ENCODE assay signal across 26 cellular contexts in genomic region chr22:32395107-32395506, GRCh38. TPM values are rescaled to one million over a fixed set of nuclear protein-coding genes. Genes with fewer than 3 reads are reported as not detected.
"Had no signal": no experiment of that assay in that cellular context is flagged by ENCODE, and none has a peak within 500 bp of the region (broad histone marks: within the 10 kb centered on the region; RNA-seq: fewer than 3 reads in every experiment).

No MANE protein-coding gene starts in this region.

- H3K4me2 ChIP-seq: smooth muscle cell had no signal

- H3K4me1 ChIP-seq: colonic mucosa, esophagus squamous epithelium, gastrocnemius medialis, left ventricle myocardium inferior, sigmoid colon, upper lobe of right lung had no signal

- H3K4me1 Mint-ChIP-seq: activated B cell treated with CpG ODN at 0.5 μM for 24 hours had no signal

- H3K4me3 ChIP-seq: colonic mucosa, esophagus squamous epithelium, gastrocnemius medialis, left ventricle myocardium inferior, sigmoid colon, smooth muscle cell, thyroid gland, upper lobe of right lung had no signal

- H3K4me3 Mint-ChIP-seq: activated B cell treated with CpG ODN at 0.5 μM for 24 hours; naive thymus-derived CD8-positive, alpha-beta T cell; T-helper 1 cell treated with Interleukin-12 subunit alpha and Interleukin-12 subunit beta and Interleukin-4 antibody, amounts not matched to agents 30 μg/mL and 1 μg/mL, for 36 hours had no signal

- ATAC-seq: gastrocnemius medialis; naive thymus-derived CD8-positive, alpha-beta T cell; upper lobe of right lung had no signal

- H3K27ac Mint-ChIP-seq: activated B cell treated with CpG ODN at 0.5 μM for 24 hours; T-helper 1 cell treated with Interleukin-12 subunit alpha and Interleukin-12 subunit beta and Interleukin-4 antibody, amounts not matched to agents 30 μg/mL and 1 μg/mL, for 36 hours had no signal

- H3K27me3 Mint-ChIP-seq: activated B cell treated with CpG ODN at 0.5 μM for 24 hours; naive thymus-derived CD8-positive, alpha-beta T cell; progenitor cell of endocrine pancreas had no signal

- DNase-seq: activated B cell treated with CpG ODN at 0.5 μM for 24 hours; activated CD4-positive, alpha-beta T cell treated with anti-CD3 and anti-CD28 coated beads for 4 hours; activated CD8-positive, alpha-beta memory T cell treated with anti-CD3 and anti-CD28 coated beads, Interleukin-2, amount 50 U/mL, for 4 hours; activated naive CD4-positive, alpha-beta T cell treated with Interleukin-2 at 50 U/mL for 16 hours; amygdala; colonic mucosa; esophagus squamous epithelium; gastrocnemius medialis; head of caudate nucleus; hypothalamus; left ventricle myocardium inferior; naive thymus-derived CD8-positive, alpha-beta T cell; retina; sigmoid colon; stimulated activated CD4-positive, alpha-beta T cell treated with anti-CD3 and anti-CD28 coated beads, Interleukin-15, amount 100 ng/mL, for 24 hours; stimulated activated CD8-positive, alpha-beta memory T cell treated with anti-CD3 and anti-CD28 coated beads, Interleukin-4, amount 100 ng/mL, for 48 hours; stimulated activated naive CD4-positive, alpha-beta T cell; substantia nigra; thyroid gland; upper lobe of right lung had no signal

- H3K27ac ChIP-seq: colonic mucosa, esophagus squamous epithelium, gastrocnemius medialis, left ventricle myocardium inferior, sigmoid colon, thyroid gland, upper lobe of right lung had no signal

- H3K9me3 ChIP-seq: colonic mucosa, esophagus squamous epithelium, gastrocnemius medialis, left ventricle myocardium inferior, sigmoid colon, thyroid gland, upper lobe of right lung had no signal

- H3K27me3 ChIP-seq: colonic mucosa, esophagus squamous epithelium, gastrocnemius medialis, sigmoid colon, thyroid gland, upper lobe of right lung had no signal

- H3K9me3 Mint-ChIP-seq: activated B cell treated with CpG ODN at 0.5 μM for 24 hours; naive thymus-derived CD8-positive, alpha-beta T cell; T-helper 1 cell treated with Interleukin-12 subunit alpha and Interleukin-12 subunit beta and Interleukin-4 antibody, amounts not matched to agents 30 μg/mL and 1 μg/mL, for 36 hours had no signal

RNA-seq across cellular contexts. Expression of gene RFPL3, which starts 37.4 kb away (rescaled TPM):
- total RNA-seq: activated B cell treated with CpG ODN at 0.5 μM for 24 hours; bronchial epithelial cell; colonic mucosa; esophagus squamous epithelium; gastrocnemius medialis; left ventricle myocardium inferior; lung microvascular endothelial cell; naive thymus-derived CD8-positive, alpha-beta T cell; osteoblast; progenitor cell of endocrine pancreas; sigmoid colon; smooth muscle cell; thyroid gland; upper lobe of right lung had no signal
